24 cellular contexts compared by ENCODE assay signal in the genomic region with DNA sequence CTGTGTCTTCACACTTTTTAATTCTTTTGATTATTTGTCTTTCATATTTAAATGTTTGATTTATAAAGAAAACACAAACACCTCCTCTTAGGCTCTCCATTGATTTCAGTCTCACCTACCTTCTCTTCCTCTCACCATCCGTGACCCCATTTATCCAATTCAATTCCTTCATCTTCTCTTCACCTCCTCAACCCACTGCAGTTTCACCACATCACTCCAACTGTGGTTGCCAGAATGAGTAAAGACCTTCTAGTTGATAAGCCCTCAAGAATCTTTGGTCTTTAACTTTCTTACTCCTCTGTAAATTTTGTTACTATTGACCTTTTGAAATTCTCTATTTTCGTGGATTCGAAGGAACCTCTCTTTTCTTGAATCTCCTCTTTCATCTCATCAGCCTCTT.
"Had no signal": no experiment of that assay in that cellular context is flagged by ENCODE, and none has a peak within 500 bp of the region (broad histone marks: within the 10 kb centered on the region; RNA-seq: fewer than 3 reads in every experiment).

No MANE protein-coding gene starts in this region.

- ATAC-seq: activated CD8-positive, alpha-beta memory T cell treated with anti-CD3 and anti-CD28 coated beads, Interleukin-2, amount 10 ng/mL, durations not matched to agents 7 days and 5 days; body of pancreas; effector memory CD8-positive, alpha-beta T cell; foreskin keratinocyte; gastrocnemius medialis; heart left ventricle; WTC11 had no signal

- H3K36me3 Mint-ChIP-seq: activated naive CD8-positive, alpha-beta T cell had no signal

- H3K27ac Mint-ChIP-seq: activated CD4-positive, alpha-beta memory T cell treated with anti-CD3 and anti-CD28 coated beads, Interleukin-2, amount 10 ng/mL, durations not matched to agents 7 days and 5 days; activated CD8-positive, alpha-beta memory T cell treated with anti-CD3 and anti-CD28 coated beads, Interleukin-2, amount 10 ng/mL, durations not matched to agents 7 days and 5 days; activated naive CD4-positive, alpha-beta T cell treated with anti-CD3 and anti-CD28 coated beads for 36 hours; activated naive CD8-positive, alpha-beta T cell; activated T-helper 2 cell treated with anti-CD3 and anti-CD28 coated beads, Interferon-gamma antibody, Interleukin-2, Interleukin-4, amounts not matched to agents 10 μg/mL and 5 μg/mL and 100 μg/mL, durations not matched to agents 14 hours and 24 hours and 36 hours; effector memory CD8-positive, alpha-beta T cell; WTC11 had no signal

- H3K4me1 Mint-ChIP-seq: activated CD4-positive, alpha-beta memory T cell treated with anti-CD3 and anti-CD28 coated beads, Interleukin-2, amount 10 ng/mL, durations not matched to agents 7 days and 5 days; activated CD8-positive, alpha-beta memory T cell treated with anti-CD3 and anti-CD28 coated beads, Interleukin-2, amount 10 ng/mL, durations not matched to agents 7 days and 5 days had no signal

- DNase-seq: activated CD4-positive, alpha-beta memory T cell treated with anti-CD3 and anti-CD28 coated beads, Interleukin-2, amount 10 ng/mL, durations not matched to agents 7 days and 5 days; activated CD4-positive, alpha-beta T cell treated with anti-CD3 and anti-CD28 coated beads for 1 hour; activated CD8-positive, alpha-beta memory T cell treated with anti-CD3 and anti-CD28 coated beads, Interleukin-2, amount 10 ng/mL, durations not matched to agents 7 days and 5 days; activated CD8-positive, alpha-beta memory T cell treated with anti-CD3 and anti-CD28 coated beads, Interleukin-2, amount 50 U/mL, for 4 hours; activated effector memory CD4-positive, alpha-beta T cell treated with anti-CD3 and anti-CD28 coated beads, Interleukin-2, amount 50 U/mL, for 16 hours; activated naive CD4-positive, alpha-beta T cell treated with anti-CD3 and anti-CD28 coated beads for 36 hours; activated T-cell treated with anti-CD3 and anti-CD28 coated beads, Interleukin-2, amount 50 U/mL, for 1 hour; amniotic stem cell; aorta; body of pancreas; caudate nucleus; cortex of kidney; dermis blood vessel endothelial cell; effector CD4-positive, alpha-beta T cell; effector memory CD8-positive, alpha-beta T cell; erythroblast; foreskin keratinocyte; gastrocnemius medialis; glutamatergic neuron; heart left ventricle; hypothalamus had no signal

- H3K4me3 Mint-ChIP-seq: activated CD4-positive, alpha-beta memory T cell treated with anti-CD3 and anti-CD28 coated beads, Interleukin-2, amount 10 ng/mL, durations not matched to agents 7 days and 5 days; activated CD8-positive, alpha-beta memory T cell treated with anti-CD3 and anti-CD28 coated beads, Interleukin-2, amount 10 ng/mL, durations not matched to agents 7 days and 5 days; activated naive CD4-positive, alpha-beta T cell treated with anti-CD3 and anti-CD28 coated beads for 36 hours; activated naive CD8-positive, alpha-beta T cell; effector memory CD8-positive, alpha-beta T cell; WTC11 had no signal

- H3K27me3 Mint-ChIP-seq: activated CD8-positive, alpha-beta memory T cell treated with anti-CD3 and anti-CD28 coated beads, Interleukin-2, amount 10 ng/mL, durations not matched to agents 7 days and 5 days; activated naive CD8-positive, alpha-beta T cell; effector memory CD8-positive, alpha-beta T cell had no signal

- H3K9me3 Mint-ChIP-seq: activated CD4-positive, alpha-beta memory T cell treated with anti-CD3 and anti-CD28 coated beads, Interleukin-2, amount 10 ng/mL, durations not matched to agents 7 days and 5 days; effector memory CD8-positive, alpha-beta T cell had no signal
